Comparison of ENCODE assay signal across 7 cellular contexts in the genomic region with DNA sequence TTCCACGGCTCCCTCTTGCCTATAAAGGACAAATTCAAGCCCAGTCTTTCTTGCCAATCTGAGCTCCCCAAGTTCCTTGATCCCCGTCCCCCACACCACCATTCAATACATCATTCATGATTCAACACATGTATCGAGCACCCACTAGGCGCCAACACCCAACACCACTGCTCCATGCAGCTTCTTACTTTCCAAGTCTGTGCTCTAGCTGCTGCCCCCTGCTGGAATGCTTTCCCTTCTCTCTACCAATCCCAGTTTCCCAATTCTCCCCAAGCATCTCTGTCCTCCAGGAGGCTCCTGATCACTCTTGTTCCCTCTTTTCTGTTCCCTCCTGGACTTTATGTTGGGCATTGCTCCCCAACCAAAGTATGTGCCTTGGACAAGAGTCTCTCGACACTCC.
DNase-seq lines count a peak whose midpoint lies in the region; FAIRE-seq and TF ChIP-seq lines count a peak whose summit lies in the region.

No MANE protein-coding gene starts in this region.

- H3K4me2 ChIP-seq in DOHH2 (ENCODE audit: low read length) (no peak overlapping the region), osteoblast (ENCODE audit: insufficient read depth, low read length) (no peak overlapping the region)

- no peaks in the 10 kb centered on the region for H3K9me2 ChIP-seq in DOHH2 (replicated peaks; ENCODE audit: control insufficient read depth, low read length)

- no peak overlapping the region for H2AFZ ChIP-seq in osteoblast (ENCODE audit: low read length)

- peaks cover 9% of the 10 kb centered on the region; the same call in 1 of the 2 replicates for H3K27me3 ChIP-seq in DOHH2 (ENCODE audit: control insufficient read depth, low read length)
- no peaks in the 10 kb centered on the region for H3K27me3 ChIP-seq in bronchial epithelial cell (ENCODE audit: control insufficient read depth, insufficient read depth, low read length)
- no peaks in the 10 kb centered on the region for H3K27me3 ChIP-seq in osteoblast (ENCODE audit: insufficient read depth, low read length)

- H3K79me2 ChIP-seq in DOHH2 (ENCODE audit: control insufficient read depth, low read length) (no peaks in the 10 kb centered on the region), osteoblast (ENCODE audit: insufficient read depth, low read length) (peaks cover 45% of the 10 kb centered on the region)

- no peaks in the 10 kb centered on the region for H3K36me3 ChIP-seq in DOHH2 (ENCODE audit: control insufficient read depth, low read length)
- peaks cover 14% of the 10 kb centered on the region for H3K36me3 ChIP-seq in bronchial epithelial cell (ENCODE audit: control insufficient read depth, insufficient read depth, low read length)
- peaks cover 10% of the 10 kb centered on the region for H3K36me3 ChIP-seq in osteoblast (ENCODE audit: insufficient read depth, low read length)

- no peaks in the 10 kb centered on the region for H3F3A ChIP-seq in DOHH2 (ENCODE audit: control insufficient read depth, insufficient read depth)

- H4K20me1 ChIP-seq in DOHH2 (ENCODE audit: control insufficient read depth, insufficient read depth, low read depth, low read length) (no peaks in the 10 kb centered on the region), osteoblast (ENCODE audit: insufficient read depth, low read length) (peaks cover 3% of the 10 kb centered on the region)

- FAIRE-seq in bronchial epithelial cell (lab: Jason Lieb, UNC), result no peak

- H3K4me3 ChIP-seq in DOHH2 (ENCODE audit: low read length), result no peak overlapping the region
- no peak overlapping the region for H3K4me3 ChIP-seq in bronchial epithelial cell (ENCODE audit: low read depth, low read length)
- H3K4me3 ChIP-seq in osteoblast (ENCODE audit: insufficient read depth, low read length), result no peak overlapping the region

- H3K4me1 ChIP-seq in DOHH2 (ENCODE audit: control insufficient read depth, low read length) (no peaks in the 10 kb centered on the region), osteoblast (ENCODE audit: insufficient read depth, low read length) (peaks cover 32% of the 10 kb centered on the region)

- no peaks in the 10 kb centered on the region for H3K9me3 ChIP-seq in DOHH2 (ENCODE audit: control insufficient read depth, insufficient read depth, low read length)
- no peaks in the 10 kb centered on the region for H3K9me3 ChIP-seq in osteoblast (ENCODE audit: low read depth, low read length)

- DNase-seq in HT1080 (ENCODE audit: low read depth), result peak; percentile 47
- peak; percentile 37 for DNase-seq in bronchial epithelial cell (ENCODE audit: low read depth)
- DNase-seq in osteoblast (ENCODE audit: insufficient read length, low spot score, missing footprints), result peak; percentile 96
- DNase-seq in NCI-H2196 (lab: John Stamatoyannopoulos, UW; ENCODE audit: unreplicated experiment), result no peak
- no peak for DNase-seq in GOT3 (lab: John Stamatoyannopoulos, UW)
- DNase-seq in NCI-H187 (lab: John Stamatoyannopoulos, UW), result no peak

- no peak overlapping the region for H3K27ac ChIP-seq in DOHH2 (ENCODE audit: low read depth, low read length)
- H3K27ac ChIP-seq in osteoblast (ENCODE audit: low read depth, low read length), result no peak overlapping the region

- TF ChIP-seq CTCF in DOHH2 (IDR thresholded peaks at IDR 0.05; ENCODE audit: low read depth, low read length, poor library complexity, severe bottlenecking), result peak; percentile 64
- peak; percentile 67 for TF ChIP-seq CTCF in bronchial epithelial cell (IDR thresholded peaks at IDR 0.05; ENCODE audit: insufficient read depth, low read length, severe bottlenecking)
- peak; percentile 73 for TF ChIP-seq CTCF in osteoblast (IDR thresholded peaks at IDR 0.05; ENCODE audit: extremely low read depth, low read depth, low read length)

Comparison
In these comparisons a context has a peak if more than half of its experiments do, and no peak if none do; other contexts are left out.
1. DNase-seq: peak in HT1080 (single experiment), bronchial epithelial cell (single experiment) and osteoblast (single experiment); none in NCI-H2196 (single experiment), GOT3 (single experiment) and NCI-H187 (0 of 2).
2. Peak in every context shown above with its lines, with median percentiles within 50 percentile points of each other: CTCF ChIP-seq.